Comparison of ENCODE assay signal across 8 cellular contexts in genomic region chr22:28883917-28884753, GRCh38. TPM values are rescaled to one million over a fixed set of nuclear protein-coding genes. Genes with fewer than 3 reads are reported as not detected.
DNase-seq lines count a peak whose midpoint lies in the region; ATAC-seq, FAIRE-seq and TF ChIP-seq lines count a peak whose summit lies in the region.

No MANE protein-coding gene starts in this region.

- H3K9me3 Mint-ChIP-seq in astrocyte (ENCODE audit: unreplicated experiment) = no peaks in the 10 kb centered on the region

- H3K4me1 Mint-ChIP-seq in astrocyte (ENCODE audit: low read depth, unreplicated experiment) = peaks cover 7% of the 10 kb centered on the region

- peak overlapping the region; percentile 82 for H3K4me2 ChIP-seq in astrocyte (ENCODE audit: low read length)

- peaks cover 47% of the 10 kb centered on the region for H4K20me1 ChIP-seq in astrocyte (ENCODE audit: insufficient read depth, low read length)

- no peak for FAIRE-seq in astrocyte (lab: Jason Lieb, UNC)
- no peak for FAIRE-seq in small intestine (lab: Jason Lieb, UNC)

- H3K79me2 ChIP-seq in astrocyte (ENCODE audit: insufficient read depth, low read length) = peaks cover 43% of the 10 kb centered on the region

- H3K9ac ChIP-seq in astrocyte (ENCODE audit: low read length) (peak overlapping the region; percentile 53), iPS-18a (ENCODE audit: low read length) (no peak overlapping the region)

- ATAC-seq in SK-N-SH treated with all-trans-retinoic acid at 6 μM for 48 hours = peak; percentile 13
- no peak for ATAC-seq in GM19035 (IDR thresholded peaks at IDR 0.05; ENCODE audit: unreplicated experiment)

- H3K36me3 ChIP-seq in astrocyte (ENCODE audit: insufficient read depth, low read length) (no peaks in the 10 kb centered on the region), iPS-18a (ENCODE audit: control insufficient read depth, low read depth, low read length) (no peaks in the 10 kb centered on the region), small intestine (ENCODE audit: control insufficient read depth in 2 of 2, insufficient read depth in 2 of 2, low read length in 2 of 2) (no peaks in the 10 kb centered on the region)

- no peaks in the 10 kb centered on the region for H3K27me3 Mint-ChIP-seq in astrocyte (ENCODE audit: low read depth, unreplicated experiment)

- H3K4me3 ChIP-seq in AG09309 (ENCODE audit: control insufficient read depth, low read depth, low read length) = peak overlapping the region; percentile 58
- peak overlapping the region; percentile 69 for H3K4me3 ChIP-seq in astrocyte (ENCODE audit: insufficient read depth, low read depth, low read length)
- H3K4me3 ChIP-seq in iPS-18a (ENCODE audit: low read length) = peak overlapping the region; percentile 85
- H3K4me3 ChIP-seq in small intestine (ENCODE audit: low read depth in 1 of 2, low read length in 2 of 2) = peak overlapping the region; percentile 70 to 77

- H3K27ac Mint-ChIP-seq in astrocyte (ENCODE audit: unreplicated experiment) = peak overlapping the region; percentile 70

- peak overlapping the region; percentile 90 for H3K4me3 Mint-ChIP-seq in astrocyte (ENCODE audit: unreplicated experiment)

- TF ChIP-seq CTCF in AG09309 (IDR thresholded peaks at IDR 0.05; ENCODE audit: control insufficient read depth, insufficient read depth, low read depth, low read length, missing control alignments) = no peak
- TF ChIP-seq CTCF in astrocyte (IDR thresholded peaks at IDR 0.05; ENCODE audit: insufficient read depth, low read depth, low read length) = no peak

- H3K4me1 ChIP-seq in astrocyte (ENCODE audit: insufficient read depth, low read length) = peaks cover 10% of the 10 kb centered on the region
- H3K4me1 ChIP-seq in iPS-18a (ENCODE audit: control insufficient read depth, low read depth, low read length) = peaks cover 29% of the 10 kb centered on the region
- peaks cover 0 to 6% of the 10 kb centered on the region in 2 donors for H3K4me1 ChIP-seq in small intestine (ENCODE audit: control insufficient read depth in 2 of 2, insufficient read depth in 1 of 2, low read depth in 1 of 2, low read length in 1 of 2)

- no peaks in the 10 kb centered on the region for H3K9me3 ChIP-seq in astrocyte (ENCODE audit: insufficient read depth, low read depth, low read length)
- H3K9me3 ChIP-seq in iPS-18a (ENCODE audit: control insufficient read depth, low read depth, low read length) = no peaks in the 10 kb centered on the region
- H3K9me3 ChIP-seq in small intestine (ENCODE audit: control insufficient read depth, low read depth) = no peaks in the 10 kb centered on the region

- H3K36me3 Mint-ChIP-seq in astrocyte (ENCODE audit: low read depth, unreplicated experiment) = no peaks in the 10 kb centered on the region

- H2AFZ ChIP-seq in astrocyte (ENCODE audit: low read depth, low read length) = peak overlapping the region; percentile 37

- no peak overlapping the region for H3K27ac ChIP-seq in astrocyte (ENCODE audit: low read depth, low read length)
- H3K27ac ChIP-seq in iPS-18a (ENCODE audit: low read length) = no peak overlapping the region
- peak overlapping the region in 1 of 2 donors; percentile 30 for H3K27ac ChIP-seq in small intestine (ENCODE audit: low read depth in 1 of 2, low read length in 1 of 2)

- 2 to 8% (median 5%) methylated on average over 54 to 79 of the region's 79 CpGs for WGBS in small intestine, 3 donors

- DNase-seq in AG09309 (ENCODE audit: low read depth) = no peak
- DNase-seq in HCEC 1CT = peak; percentile 42
- no peak for DNase-seq in astrocyte (ENCODE audit: low read depth)
- no peak for DNase-seq in small intestine
- DNase-seq in COLO829 (ENCODE audit: low spot score) = no peak

- H3K27me3 ChIP-seq in astrocyte (ENCODE audit: insufficient read depth, low read length) (no peaks in the 10 kb centered on the region), iPS-18a (ENCODE audit: control insufficient read depth, insufficient read depth, low read length) (peaks cover 12% of the 10 kb centered on the region), small intestine (ENCODE audit: control insufficient read depth in 2 of 2, insufficient read depth in 2 of 2, low read length in 2 of 2) (no peaks in the 10 kb centered on the region)

TF ChIP-seq in SK-N-SH treated with all-trans-retinoic acid at 6 μM for 48 hours, 23 proteins besides CTCF, POLR2A, EP300 and RAD21:
- TF ChIP-seq PATZ1 (CRISPR knock-in tag; IDR thresholded peaks at IDR 0.05; ENCODE audit: borderline replicate concordance) (no peak), PPARA (CRISPR knock-in tag; IDR thresholded peaks at IDR 0.05; ENCODE audit: borderline replicate concordance) (no peak), ZC3H10 (CRISPR knock-in tag; IDR thresholded peaks at IDR 0.05) (no peak), TSHZ2 (CRISPR knock-in tag; IDR thresholded peaks at IDR 0.05) (no peak), BACH2 (CRISPR knock-in tag; IDR thresholded peaks at IDR 0.05; ENCODE audit: borderline replicate concordance) (no peak), TCF4 (CRISPR knock-in tag; IDR thresholded peaks at IDR 0.05; ENCODE audit: borderline replicate concordance) (no peak), ZFP30 (CRISPR knock-in tag; IDR thresholded peaks at IDR 0.05) (no peak), ZNF8 (CRISPR knock-in tag; IDR thresholded peaks at IDR 0.05) (no peak)

RNA-seq across cellular contexts. Expression of gene ZNRF3, which starts 0.8 kb away (rescaled TPM):
- 5.8 and 5.9 TPM in 2 replicates for total RNA-seq in astrocyte
- polyA plus RNA-seq in small intestine = 1 to 10 TPM in 1 of 3 donors, under 1 TPM in 2; 0.22 to 7.7 (median 0.81) TPM
